ENCODE assay signal across 10 cellular contexts in genomic region chr19:50492303-50493052, GRCh38. TPM values are rescaled to one million over a fixed set of nuclear protein-coding genes. Genes with fewer than 3 reads are reported as not detected.
DNase-seq lines count a peak whose midpoint lies in the region; ATAC-seq and TF ChIP-seq lines count a peak whose summit lies in the region.
"Had no signal": no experiment of that assay in that cellular context is flagged by ENCODE, and none has a peak within 500 bp of the region (broad histone marks: within the 10 kb centered on the region; RNA-seq: fewer than 3 reads in every experiment).

No MANE protein-coding gene starts in this region.

- H3K4me3 Mint-ChIP-seq in T-helper 2 cell treated with Interferon-gamma antibody and Interleukin-4, amounts not matched to agents 5 μg/mL and 100 μg/mL, for 36 hours: peak overlapping the region; percentile 27
- no peak overlapping the region for H3K4me3 Mint-ChIP-seq in activated B cell treated with CpG ODN at 0.5 μM for 24 hours

- CTCF ChIA-PET in activated B cell treated with CpG ODN at 0.5 μM for 24 hours (lab: Charles Lee): no interaction called here

- peak overlapping the region; percentile 54 for H3K27ac Mint-ChIP-seq in T-helper 2 cell treated with Interferon-gamma antibody and Interleukin-4, amounts not matched to agents 5 μg/mL and 100 μg/mL, for 36 hours
- H3K27ac Mint-ChIP-seq in activated B cell treated with CpG ODN at 0.5 μM for 24 hours: no peak overlapping the region

- intact Hi-C loops in activated B cell treated with CpG ODN at 0.5 μM for 24 hours (cut with micrococcal nuclease): no loop called here

- POLR2A ChIA-PET in activated B cell treated with CpG ODN at 0.5 μM for 24 hours (lab: Charles Lee): no interaction called here

- TF ChIP-seq CTCF in activated B cell treated with CpG ODN at 0.5 μM for 24 hours (IDR thresholded peaks at IDR 0.05): no peak
- TF ChIP-seq CTCF in hepatocyte (IDR thresholded peaks at IDR 0.05; ENCODE audit: poor library complexity): no peak

- H3K4me1 ChIP-seq in hepatocyte (ENCODE audit: insufficient read depth): no peaks in the 10 kb centered on the region

- no peaks in the 10 kb centered on the region for H3K9me2 ChIP-seq in hepatocyte (replicated peaks; ENCODE audit: insufficient read depth)

- H3K9me3 Mint-ChIP-seq in T-helper 2 cell treated with Interferon-gamma antibody and Interleukin-4, amounts not matched to agents 5 μg/mL and 100 μg/mL, for 36 hours: no peaks in the 10 kb centered on the region
- no peaks in the 10 kb centered on the region for H3K9me3 Mint-ChIP-seq in activated B cell treated with CpG ODN at 0.5 μM for 24 hours

- H3K27ac ChIP-seq in hepatocyte: no peak overlapping the region

- H3K9me3 ChIP-seq in hepatocyte (ENCODE audit: low read depth): no peaks in the 10 kb centered on the region

- H3K4me2 ChIP-seq in hepatocyte: peak overlapping the region; percentile 51

- H3K79me2 ChIP-seq in hepatocyte: no peaks in the 10 kb centered on the region

- no peak overlapping the region for H2AFZ ChIP-seq in hepatocyte

- WGBS in hepatocyte (ENCODE audit: low lambda C conversion rate, missing lambda C conversion rate): 25% methylated on average over 9 of the region's 12 CpGs

- H3K36me3 ChIP-seq in hepatocyte (replicated peaks; ENCODE audit: insufficient read depth, low read depth): no peaks in the 10 kb centered on the region

- H3K4me3 ChIP-seq in hepatocyte: no peak overlapping the region

- peaks cover 2% of the 10 kb centered on the region for H3K36me3 Mint-ChIP-seq in T-helper 2 cell treated with Interferon-gamma antibody and Interleukin-4, amounts not matched to agents 5 μg/mL and 100 μg/mL, for 36 hours (ENCODE audit: low read depth)
- H3K36me3 Mint-ChIP-seq in activated B cell treated with CpG ODN at 0.5 μM for 24 hours (ENCODE audit: low read depth): peaks cover 5% of the 10 kb centered on the region

- ATAC-seq in activated B cell treated with CpG ODN at 0.5 μM for 24 hours (ENCODE audit: low read depth) (peak; percentile 83), HG02798 (IDR thresholded peaks at IDR 0.05; ENCODE audit: poor library complexity, unreplicated experiment) (no peak), HG03175 (IDR thresholded peaks at IDR 0.05; ENCODE audit: unreplicated experiment) (no peak)

- peaks cover 10% of the 10 kb centered on the region for H3K27me3 Mint-ChIP-seq in T-helper 2 cell treated with Interferon-gamma antibody and Interleukin-4, amounts not matched to agents 5 μg/mL and 100 μg/mL, for 36 hours (ENCODE audit: low read depth)
- no peaks in the 10 kb centered on the region for H3K27me3 Mint-ChIP-seq in activated B cell treated with CpG ODN at 0.5 μM for 24 hours

- peaks cover 12% of the 10 kb centered on the region for H3K4me1 Mint-ChIP-seq in T-helper 2 cell treated with Interferon-gamma antibody and Interleukin-4, amounts not matched to agents 5 μg/mL and 100 μg/mL, for 36 hours (ENCODE audit: low read depth)
- H3K4me1 Mint-ChIP-seq in activated B cell treated with CpG ODN at 0.5 μM for 24 hours: peaks cover 27% of the 10 kb centered on the region

- no peak for DNase-seq in T-helper 2 cell treated with Interferon-gamma antibody and Interleukin-4, amounts not matched to agents 5 μg/mL and 100 μg/mL, for 36 hours (ENCODE audit: low spot score)
- DNase-seq in T-helper 2 cell (no peak), activated B cell treated with CpG ODN at 0.5 μM for 24 hours (no peak), hepatocyte (ENCODE audit: low spot score) (no peak)
- peak; percentile 27 to 35 for DNase-seq in stimulated activated CD4-positive, alpha-beta T cell treated with anti-CD3 and anti-CD28 coated beads, Interleukin-4, amount 100 ng/mL, for 48 hours (ENCODE audit: low read depth in 2 of 2)
- DNase-seq in NK-92 treated with Interleukin-12 subunit alpha and Interleukin-12 subunit beta, amount 100 ng/mL, for 24 hours (lab: John Stamatoyannopoulos, UW): no peak

- no peaks in the 10 kb centered on the region for H4K20me1 ChIP-seq in hepatocyte (ENCODE audit: insufficient read depth, poor library complexity, severe bottlenecking)

- peaks cover 18% of the 10 kb centered on the region for H3K27me3 ChIP-seq in hepatocyte

RNA-seq across cellular contexts. Expression of gene GARIN5A, which starts 15.8 kb away (rescaled TPM):
- 0.29 and 0.67 TPM in 2 replicates for total RNA-seq in activated B cell treated with CpG ODN at 0.5 μM for 24 hours
- total RNA-seq in hepatocyte: 2.7 and 5.0 TPM in 2 replicates
- polyA plus RNA-seq in hepatocyte: 10.4 and 11.5 TPM in 2 replicates

RNA-seq across cellular contexts. Expression of gene EMC10, which starts 16.2 kb away (rescaled TPM):
- total RNA-seq in activated B cell treated with CpG ODN at 0.5 μM for 24 hours: 70.8 and 72.1 TPM in 2 replicates
- total RNA-seq in hepatocyte: 147 and 160 TPM in 2 replicates
- 31.3 and 35.6 TPM in 2 replicates for polyA plus RNA-seq in hepatocyte

RNA-seq across cellular contexts. Expression of gene JOSD2, which starts 18.5 kb away (rescaled TPM):
- 21.0 and 23.7 TPM in 2 replicates for total RNA-seq in activated B cell treated with CpG ODN at 0.5 μM for 24 hours
- 19.0 and 28.1 TPM in 2 replicates for total RNA-seq in hepatocyte
- polyA plus RNA-seq in hepatocyte: 81.8 and 82.9 TPM in 2 replicates

RNA-seq across cellular contexts. Expression of gene ASPDH, which starts 21.2 kb away (rescaled TPM):
- total RNA-seq in activated B cell treated with CpG ODN at 0.5 μM for 24 hours (not detected in 2 replicates), hepatocyte (9.0 and 9.2 TPM in 2 replicates)
- 5.2 and 7.4 TPM in 2 replicates for polyA plus RNA-seq in hepatocyte
- total RNA-seq: lower leg skin had no signal
- polyA plus RNA-seq: AG04450 had no signal

RNA-seq across cellular contexts. Expression of gene MYBPC2, which starts 59.8 kb away (rescaled TPM):
- total RNA-seq in activated B cell treated with CpG ODN at 0.5 μM for 24 hours: 1.1 and 1.4 TPM in 2 replicates
- 0.07 and 0.16 TPM in 2 replicates for total RNA-seq in hepatocyte
- polyA plus RNA-seq in hepatocyte: 0.04 TPM in 1 of 2 replicates, not detected in the other
- polyA plus RNA-seq: AG04450 had no signal

Comparison
In these comparisons a context has a peak if more than half of its experiments do, and no peak if none do; other contexts are left out.
1. DNase-seq: peak in stimulated activated CD4-positive, alpha-beta T cell treated with anti-CD3 and anti-CD28 coated beads, Interleukin-4, amount 100 ng/mL, for 48 hours (2 of 2); none in T-helper 2 cell treated with Interferon-gamma antibody and Interleukin-4, amounts not matched to agents 5 μg/mL and 100 μg/mL, for 36 hours (single experiment), T-helper 2 cell (0 of 5), activated B cell treated with CpG ODN at 0.5 μM for 24 hours (single experiment), hepatocyte (single experiment) and NK-92 treated with Interleukin-12 subunit alpha and Interleukin-12 subunit beta, amount 100 ng/mL, for 24 hours (single experiment).